In the genomic region with DNA sequence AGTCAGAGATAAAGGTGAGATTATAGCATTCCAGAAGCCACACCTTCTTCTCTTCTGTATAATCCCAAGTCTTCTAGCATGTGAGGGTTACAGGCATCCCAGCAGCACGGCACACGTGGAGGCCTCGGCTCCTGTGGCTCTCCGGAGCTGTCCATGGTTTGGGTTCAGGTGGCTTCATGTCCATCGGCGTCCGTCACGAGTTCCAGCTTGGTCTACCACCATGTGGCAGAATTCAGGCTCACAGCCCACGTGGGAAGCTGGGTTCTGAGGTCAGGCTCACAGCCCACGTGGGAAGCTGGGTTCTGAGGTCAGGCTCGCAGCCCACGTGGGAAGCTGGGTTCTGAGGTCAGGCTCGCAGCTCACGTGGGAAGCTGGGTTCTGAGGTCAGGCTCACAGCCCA, we compare ENCODE assay signal across 1 cellular context.
TF ChIP-seq lines count a peak whose summit lies in the region.

No MANE protein-coding gene starts in this region.

TF ChIP-seq in GM23338, 12 proteins besides CTCF, POLR2A, EP300 and RAD21 (continued from another document):
- TF ChIP-seq ZNF462 (CRISPR knock-in tag; IDR thresholded peaks at IDR 0.05) (no peak), ZNF331 (CRISPR knock-in tag; IDR thresholded peaks at IDR 0.05; ENCODE audit: low read depth) (no peak), EZH2phosphoT487 (IDR thresholded peaks at IDR 0.05; ENCODE audit: unreplicated experiment) (no peak), JUNB (IDR thresholded peaks at IDR 0.05; ENCODE audit: unreplicated experiment) (no peak), EZH2 (IDR thresholded peaks at IDR 0.05; ENCODE audit: low read depth, unreplicated experiment) (no peak)
